ENCODE assay signal across 8 cellular contexts in genomic region chr5:124748687-124749594, GRCh38. TPM values are rescaled to one million over a fixed set of nuclear protein-coding genes. Genes with fewer than 3 reads are reported as not detected.
DNase-seq lines count a peak whose midpoint lies in the region; ATAC-seq, FAIRE-seq and TF ChIP-seq lines count a peak whose summit lies in the region.

No MANE protein-coding gene starts in this region.

- peaks cover 20% of the 10 kb centered on the region for H3K79me1 ChIP-seq in trophoblast cell (ENCODE audit: low read length)

- peak overlapping the region; percentile 83 for H2BK5ac ChIP-seq in trophoblast cell (ENCODE audit: low read depth, low read length, poor library complexity)

- no peaks in the 10 kb centered on the region for H3K27me3 ChIP-seq in right atrium auricular region
- H3K27me3 ChIP-seq in trophoblast cell (ENCODE audit: insufficient read depth, low read length): no peaks in the 10 kb centered on the region

- H3K4me1 ChIP-seq in right atrium auricular region: peaks cover 0 to 12% of the 10 kb centered on the region in 2 donors
- peaks cover 7 to 9% of the 10 kb centered on the region in 2 experiments for H3K4me1 ChIP-seq in trophoblast cell (ENCODE audit: control insufficient read depth in 1 of 2, insufficient read depth in 2 of 2, low read length in 2 of 2)

- no peak overlapping the region for H2AK5ac ChIP-seq in trophoblast cell (ENCODE audit: low read length)

- H3K36me3 ChIP-seq in right atrium auricular region (no peaks in the 10 kb centered on the region), trophoblast cell (ENCODE audit: control insufficient read depth in 1 of 2, insufficient read depth in 2 of 2, low read length in 2 of 2) (peaks cover 0 to 4% of the 10 kb centered on the region in 2 experiments)

- peak overlapping the region; percentile 67 for H3K18ac ChIP-seq in trophoblast cell (ENCODE audit: low read length)

- H3K27ac ChIP-seq in right atrium auricular region: peak overlapping the region; percentile 91 to 94
- H3K27ac ChIP-seq in trophoblast cell (ENCODE audit: low read depth, low read length): peak overlapping the region; percentile 88

- H3K9ac ChIP-seq in trophoblast cell (ENCODE audit: low read length): peak overlapping the region; percentile 57

- peak; percentile 77 for ATAC-seq in GM19452 (IDR thresholded peaks at IDR 0.05; ENCODE audit: unreplicated experiment)
- peak; percentile 85 for ATAC-seq in HG03457 (IDR thresholded peaks at IDR 0.05; ENCODE audit: unreplicated experiment)

- no CpG with 5 or more reads among the region's 25 CpGs for WGBS in trophoblast cell (ENCODE audit: extremely low coverage, insufficient coverage, insufficient read length)

- peak overlapping the region; percentile 73 for H4K91ac ChIP-seq in trophoblast cell (ENCODE audit: low read depth, low read length)

- TF ChIP-seq CTCF in astrocyte of the cerebellum (IDR thresholded peaks at IDR 0.05; ENCODE audit: low read depth, low read length, missing control alignments) (peak; percentile 3), right atrium auricular region (IDR thresholded peaks at IDR 0.05) (no peak)

- peak overlapping the region; percentile 62 for H3K14ac ChIP-seq in trophoblast cell (ENCODE audit: low read length)

- H2AFZ ChIP-seq in trophoblast cell (ENCODE audit: insufficient read depth, low read length, poor library complexity): peak overlapping the region; percentile 74

- H2BK120ac ChIP-seq in trophoblast cell (ENCODE audit: insufficient read depth, low read length, poor library complexity): peak overlapping the region; percentile 63

- H3K9me3 ChIP-seq in right atrium auricular region (no peaks in the 10 kb centered on the region), trophoblast cell (ENCODE audit: insufficient read depth, low read depth, low read length) (no peaks in the 10 kb centered on the region)

- peak overlapping the region; percentile 71 for H3K4me3 ChIP-seq in astrocyte of the cerebellum (ENCODE audit: low read depth, low read length)
- H3K4me3 ChIP-seq in right atrium auricular region: peak overlapping the region; percentile 77 to 79
- peak overlapping the region; percentile 61 for H3K4me3 ChIP-seq in trophoblast cell (ENCODE audit: low read depth, low read length)

- DNase-seq in DMS114 treated with DMSO at 0.1 percent for 48 hours (lab: John Stamatoyannopoulos, UW; ENCODE audit: unreplicated experiment) (peak; percentile 87), NCI-H526 (lab: John Stamatoyannopoulos, UW) (peak; percentile 93 to 94), astrocyte of the cerebellum (ENCODE audit: low read depth) (peak; percentile 83), right atrium auricular region (ENCODE audit: low spot score) (peak; percentile 85), trophoblast cell (peak; percentile 77 to 85), urothelium cell line (ENCODE audit: low spot score) (no peak)

- in situ Hi-C loops in astrocyte of the cerebellum (cut with HindIII; ENCODE audit: low sequenced_read_pairs): no loop called here

- H2BK12ac ChIP-seq in trophoblast cell (ENCODE audit: low read length): no peak overlapping the region

- peaks cover 7% of the 10 kb centered on the region for H3K79me2 ChIP-seq in trophoblast cell (ENCODE audit: control insufficient read depth, insufficient read depth, low read length, poor library complexity)

- peak overlapping the region; percentile 87 for H4K12ac ChIP-seq in trophoblast cell (ENCODE audit: low read depth, low read length)

- peak overlapping the region; percentile 88 for H4K8ac ChIP-seq in trophoblast cell (ENCODE audit: low read depth, low read length)

- H3K4me2 ChIP-seq in trophoblast cell (ENCODE audit: low read length): peak overlapping the region; percentile 97

- no peak for FAIRE-seq in urothelium cell line (lab: Jason Lieb, UNC)

- H3K4ac ChIP-seq in trophoblast cell (ENCODE audit: low read depth, low read length): peak overlapping the region; percentile 80

- no peak overlapping the region for H3K23ac ChIP-seq in trophoblast cell (ENCODE audit: low read length)

RNA-seq across cellular contexts. Expression of gene ZNF608, which starts 2.5 kb away (rescaled TPM):
- 10 to 100 TPM; 29.4 to 38.7 TPM for total RNA-seq in right atrium auricular region
- polyA plus RNA-seq in trophoblast cell (2013): 17.7 and 18.7 TPM in 2 replicates
